Comparison of ENCODE assay signal across 8 cellular contexts in the genomic region with DNA sequence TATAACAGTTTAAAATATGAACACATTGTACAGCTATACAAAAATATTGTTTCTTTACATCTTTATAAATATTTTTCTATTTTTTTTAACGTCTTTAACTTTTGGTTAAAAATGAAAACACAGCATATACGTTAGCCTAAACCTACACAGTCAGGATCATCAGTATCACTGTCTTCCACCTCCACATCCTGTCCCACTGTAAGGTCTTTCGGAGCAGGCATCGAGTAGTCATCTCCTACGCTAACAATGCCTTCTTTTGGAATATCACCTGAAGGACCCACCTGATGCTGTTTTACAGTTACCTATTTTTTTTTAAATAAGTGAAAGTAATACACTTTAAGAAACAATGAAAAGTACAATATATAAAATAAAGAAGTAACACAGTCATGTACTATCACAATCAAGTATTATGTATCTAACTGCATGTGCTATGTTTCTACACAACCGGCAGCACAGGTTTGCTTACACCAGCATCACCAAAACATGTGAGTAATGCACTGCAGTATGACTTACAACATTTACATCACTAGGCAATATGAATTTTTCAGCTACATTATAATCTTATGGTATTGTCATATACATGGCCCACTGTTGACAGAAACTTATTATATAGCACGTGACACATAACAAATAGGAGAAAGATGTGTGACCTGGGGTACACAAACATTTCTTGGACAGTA.
DNase-seq lines count a peak whose midpoint lies in the region; ATAC-seq and TF ChIP-seq lines count a peak whose summit lies in the region.

No MANE protein-coding gene starts in this region.

- H3K27ac ChIP-seq in smooth muscle cell (ENCODE audit: low read depth), result peak overlapping the region; percentile 98

- H3K27me3 ChIP-seq in smooth muscle cell (ENCODE audit: low read depth), result no peaks in the 10 kb centered on the region

- H3K9me3 ChIP-seq in smooth muscle cell (replicated peaks; ENCODE audit: low read depth), result no peaks in the 10 kb centered on the region

- H2AFZ ChIP-seq in smooth muscle cell (ENCODE audit: low read depth), result no peak overlapping the region

- no peaks in the 10 kb centered on the region for H3F3A ChIP-seq in smooth muscle cell (ENCODE audit: low read depth)

- peak overlapping the region; percentile 73 for H3K4me2 ChIP-seq in smooth muscle cell

- in situ Hi-C loops in ACHN (cut with HindIII; ENCODE audit: low pct_ligation_motif_present, low pct_unique_long_range_greater_than_20kb, low sequenced_read_pairs), result no loop called here

- peak; percentile 10 for DNase-seq in activated CD4-positive, alpha-beta T cell treated with anti-CD3 and anti-CD28 coated beads for 48 hours
- DNase-seq in activated CD4-positive, alpha-beta T cell treated with anti-CD3 and anti-CD28 coated beads, Interleukin-2, amount 50 U/mL, for 48 hours, result no peak
- DNase-seq in astrocyte of the hippocampus (ENCODE audit: low read depth, low spot score), result peak; percentile 28
- DNase-seq in smooth muscle cell (lab: John Stamatoyannopoulos, UW; ENCODE audit: unreplicated experiment), result no peak
- no peak for DNase-seq in ACHN
- DNase-seq in DMS 273 treated with DMSO at 0.1 percent for 48 hours (lab: John Stamatoyannopoulos, UW), result no peak

- H3K4me3 ChIP-seq in smooth muscle cell, result no peak overlapping the region

- H3K9ac ChIP-seq in smooth muscle cell (ENCODE audit: low read depth), result peak overlapping the region; percentile 87

- no peaks in the 10 kb centered on the region for H4K20me1 ChIP-seq in smooth muscle cell (ENCODE audit: low read depth)

- H3K4me1 ChIP-seq in smooth muscle cell (ENCODE audit: low read depth), result peaks cover 12% of the 10 kb centered on the region

- ATAC-seq in HG03520 (IDR thresholded peaks at IDR 0.05; ENCODE audit: unreplicated experiment), result peak; percentile 11
- no peak for ATAC-seq in GM18861 (IDR thresholded peaks at IDR 0.05; ENCODE audit: unreplicated experiment)

- 75% methylated on average over 7 of the region's 7 CpGs for WGBS in smooth muscle cell (ENCODE audit: low lambda C conversion rate)

- TF ChIP-seq CTCF in smooth muscle cell (IDR thresholded peaks at IDR 0.05; ENCODE audit: borderline replicate concordance, insufficient read depth, poor library complexity, severe bottlenecking), result no peak

- no peaks in the 10 kb centered on the region for H3K36me3 ChIP-seq in smooth muscle cell (ENCODE audit: low read depth)

- no peaks in the 10 kb centered on the region for H3K79me2 ChIP-seq in smooth muscle cell (ENCODE audit: low read depth)

Comparison
In these comparisons a context has a peak if more than half of its experiments do, and no peak if none do; other contexts are left out.
1. DNase-seq: peak in activated CD4-positive, alpha-beta T cell treated with anti-CD3 and anti-CD28 coated beads for 48 hours (single experiment) and astrocyte of the hippocampus (single experiment); none in activated CD4-positive, alpha-beta T cell treated with anti-CD3 and anti-CD28 coated beads, Interleukin-2, amount 50 U/mL, for 48 hours (0 of 2), smooth muscle cell (single experiment), ACHN (single experiment) and DMS 273 treated with DMSO at 0.1 percent for 48 hours (single experiment).